2 cellular contexts compared by ENCODE assay signal in the genomic region with DNA sequence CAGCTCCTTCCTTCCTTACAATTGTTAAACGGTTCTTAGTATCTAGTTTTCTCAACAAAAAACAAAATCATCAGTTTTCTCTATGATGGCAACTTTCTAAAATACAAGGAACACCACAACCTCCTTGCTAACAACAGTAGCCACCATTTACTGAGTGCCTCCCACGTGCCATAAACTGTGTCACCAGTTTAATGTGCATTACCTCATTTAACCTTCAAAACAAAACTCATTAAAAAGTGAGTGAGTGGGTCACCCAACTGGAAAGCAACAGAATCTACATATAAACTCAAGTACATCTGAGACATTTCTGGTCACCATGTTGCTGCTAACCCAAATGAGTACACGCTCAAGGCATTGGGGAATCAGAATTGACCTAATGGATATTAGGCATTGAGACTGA.
TF ChIP-seq lines count a peak whose summit lies in the region.

No MANE protein-coding gene starts in this region.

TF ChIP-seq in GM12891, 5 proteins besides CTCF, POLR2A, EP300 and RAD21 (continued from another document):
- no peak for TF ChIP-seq POU2F2 (IDR thresholded peaks at IDR 0.05; ENCODE audit: low read depth, low read length)
- TF ChIP-seq POLR2AphosphoS5 (IDR thresholded peaks at IDR 0.05; ENCODE audit: low read depth, low read length), result no peak
- TF ChIP-seq TAF1 (IDR thresholded peaks at IDR 0.05; ENCODE audit: low read depth, low read length), result no peak
- no peak for TF ChIP-seq SPI1 (IDR thresholded peaks at IDR 0.05; ENCODE audit: low read depth, low read length)

TF ChIP-seq in GM12878, 131 proteins besides CTCF, POLR2A, EP300 and RAD21:
- TF ChIP-seq, protein P1, sequence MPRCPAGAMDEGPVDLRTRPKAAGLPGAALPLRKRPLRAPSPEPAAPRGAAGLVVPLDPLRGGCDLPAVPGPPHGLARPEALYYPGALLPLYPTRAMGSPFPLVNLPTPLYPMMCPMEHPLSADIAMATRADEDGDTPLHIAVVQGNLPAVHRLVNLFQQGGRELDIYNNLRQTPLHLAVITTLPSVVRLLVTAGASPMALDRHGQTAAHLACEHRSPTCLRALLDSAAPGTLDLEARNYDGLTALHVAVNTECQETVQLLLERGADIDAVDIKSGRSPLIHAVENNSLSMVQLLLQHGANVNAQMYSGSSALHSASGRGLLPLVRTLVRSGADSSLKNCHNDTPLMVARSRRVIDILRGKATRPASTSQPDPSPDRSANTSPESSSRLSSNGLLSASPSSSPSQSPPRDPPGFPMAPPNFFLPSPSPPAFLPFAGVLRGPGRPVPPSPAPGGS (IDR thresholded peaks at IDR 0.05; ENCODE audit: borderline replicate concordance, insufficient read depth, low read depth, low read length, poor library complexity, severe bottlenecking), result no peak
- TF ChIP-seq, protein P2, sequence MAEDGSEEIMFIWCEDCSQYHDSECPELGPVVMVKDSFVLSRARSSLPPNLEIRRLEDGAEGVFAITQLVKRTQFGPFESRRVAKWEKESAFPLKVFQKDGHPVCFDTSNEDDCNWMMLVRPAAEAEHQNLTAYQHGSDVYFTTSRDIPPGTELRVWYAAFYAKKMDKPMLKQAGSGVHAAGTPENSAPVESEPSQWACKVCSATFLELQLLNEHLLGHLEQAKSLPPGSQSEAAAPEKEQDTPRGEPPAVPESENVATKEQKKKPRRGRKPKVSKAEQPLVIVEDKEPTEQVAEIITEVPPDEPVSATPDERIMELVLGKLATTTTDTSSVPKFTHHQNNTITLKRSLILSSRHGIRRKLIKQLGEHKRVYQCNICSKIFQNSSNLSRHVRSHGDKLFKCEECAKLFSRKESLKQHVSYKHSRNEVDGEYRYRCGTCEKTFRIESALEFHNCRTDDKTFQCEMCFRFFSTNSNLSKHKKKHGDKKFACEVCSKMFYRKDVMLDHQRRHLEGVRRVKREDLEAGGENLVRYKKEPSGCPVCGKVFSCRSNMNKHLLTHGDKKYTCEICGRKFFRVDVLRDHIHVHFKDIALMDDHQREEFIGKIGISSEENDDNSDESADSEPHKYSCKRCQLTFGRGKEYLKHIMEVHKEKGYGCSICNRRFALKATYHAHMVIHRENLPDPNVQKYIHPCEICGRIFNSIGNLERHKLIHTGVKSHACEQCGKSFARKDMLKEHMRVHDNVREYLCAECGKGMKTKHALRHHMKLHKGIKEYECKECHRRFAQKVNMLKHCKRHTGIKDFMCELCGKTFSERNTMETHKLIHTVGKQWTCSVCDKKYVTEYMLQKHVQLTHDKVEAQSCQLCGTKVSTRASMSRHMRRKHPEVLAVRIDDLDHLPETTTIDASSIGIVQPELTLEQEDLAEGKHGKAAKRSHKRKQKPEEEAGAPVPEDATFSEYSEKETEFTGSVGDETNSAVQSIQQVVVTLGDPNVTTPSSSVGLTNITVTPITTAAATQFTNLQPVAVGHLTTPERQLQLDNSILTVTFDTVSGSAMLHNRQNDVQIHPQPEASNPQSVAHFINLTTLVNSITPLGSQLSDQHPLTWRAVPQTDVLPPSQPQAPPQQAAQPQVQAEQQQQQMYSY (CRISPR knock-in tag; IDR thresholded peaks at IDR 0.05), result no peak
- TF ChIP-seq NRF1 (conservative IDR thresholded peaks at IDR 0.05; ENCODE audit: low read depth, low read length) (no peak), FOXK2 (IDR thresholded peaks at IDR 0.05) (no peak), ETV6 (conservative IDR thresholded peaks at IDR 0.05 in 1 of 2, IDR thresholded peaks at IDR 0.05 in 1 of 2; ENCODE audit: borderline replicate concordance in 1 of 2, low read depth in 1 of 2) (no peak), CREB1 (IDR thresholded peaks at IDR 0.05; ENCODE audit: low read depth) (no peak)
- TF ChIP-seq, protein P3, sequence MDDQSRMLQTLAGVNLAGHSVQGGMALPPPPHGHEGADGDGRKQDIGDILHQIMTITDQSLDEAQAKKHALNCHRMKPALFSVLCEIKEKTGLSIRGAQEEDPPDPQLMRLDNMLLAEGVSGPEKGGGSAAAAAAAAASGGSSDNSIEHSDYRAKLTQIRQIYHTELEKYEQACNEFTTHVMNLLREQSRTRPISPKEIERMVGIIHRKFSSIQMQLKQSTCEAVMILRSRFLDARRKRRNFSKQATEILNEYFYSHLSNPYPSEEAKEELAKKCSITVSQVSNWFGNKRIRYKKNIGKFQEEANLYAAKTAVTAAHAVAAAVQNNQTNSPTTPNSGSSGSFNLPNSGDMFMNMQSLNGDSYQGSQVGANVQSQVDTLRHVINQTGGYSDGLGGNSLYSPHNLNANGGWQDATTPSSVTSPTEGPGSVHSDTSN (IDR thresholded peaks at IDR 0.05; ENCODE audit: insufficient replicate concordance, low read depth, low read length), result no peak
